20 cellular contexts compared by ENCODE assay signal in genomic region chr4:3443750-3444309, GRCh38. TPM values are rescaled to one million over a fixed set of nuclear protein-coding genes. Genes with fewer than 3 reads are reported as not detected.
DNase-seq lines count a peak whose midpoint lies in the region; ATAC-seq and TF ChIP-seq lines count a peak whose summit lies in the region.
"Had no signal": no experiment of that assay in that cellular context is flagged by ENCODE, and none has a peak within 500 bp of the region (broad histone marks: within the 10 kb centered on the region; RNA-seq: fewer than 3 reads in every experiment).

No MANE protein-coding gene starts in this region.

- H3K9me3 Mint-ChIP-seq in chondrocyte (ENCODE audit: low read depth): no peaks in the 10 kb centered on the region
- H3K9me3 Mint-ChIP-seq in stimulated activated effector memory CD8-positive, alpha-beta T cell treated with anti-CD3 and anti-CD28 coated beads, Interleukin-12 subunit alpha, Interleukin-12 subunit beta, amount 100 ng/mL, for 72 hours: no peaks in the 10 kb centered on the region
- H3K9me3 Mint-ChIP-seq: activated CD4-positive, alpha-beta T cell treated with anti-CD3 and anti-CD28 coated beads, Interleukin-2, amount 10 ng/mL, durations not matched to agents 7 days and 5 days; activated T-helper 1 cell treated with anti-CD3 and anti-CD28 coated beads, Interleukin-12 subunit alpha, Interleukin-12 subunit beta, Interleukin-2, Interleukin-4 antibody, amounts not matched to agents 30 ng/mL and 10 ng/mL and 1 ng/mL, durations not matched to agents 14 hours and 24 hours and 36 hours; naive thymus-derived CD4-positive, alpha-beta T cell had no signal

- H3K36me3 ChIP-seq in Loucy (ENCODE audit: insufficient read depth, low read length): no peaks in the 10 kb centered on the region
- H3K36me3 ChIP-seq in transverse colon: no peaks in the 10 kb centered on the region
- H3K36me3 ChIP-seq: heart left ventricle, pancreas, vagina had no signal

- 67% methylated on average over 17 of the region's 17 CpGs for WGBS in right cardiac atrium
- WGBS in transverse colon (ENCODE audit: low coverage in 1 of 2), 2 donors: 53% methylated on average over 17 of the region's 17 CpGs; no CpG with 5 or more reads in 1 of the 2 donors

- H3K9me3 ChIP-seq in right cardiac atrium (ENCODE audit: control insufficient read depth, low read length) (no peaks in the 10 kb centered on the region), Loucy (ENCODE audit: insufficient read depth, low read depth, low read length) (no peaks in the 10 kb centered on the region), transverse colon (no peaks in the 10 kb centered on the region)
- H3K9me3 ChIP-seq: heart left ventricle, pancreas, testis, vagina had no signal

- H3K27me3 ChIP-seq in right cardiac atrium (ENCODE audit: control insufficient read depth, insufficient read depth) (no peaks in the 10 kb centered on the region), Loucy (ENCODE audit: insufficient read depth, low read length, poor library complexity, severe bottlenecking) (no peaks in the 10 kb centered on the region), transverse colon (no peaks in the 10 kb centered on the region)
- H3K27me3 ChIP-seq: heart left ventricle, pancreas, testis, vagina had no signal

- H3K4me1 ChIP-seq in right cardiac atrium (ENCODE audit: control insufficient read depth, insufficient read depth, low read length) (no peaks in the 10 kb centered on the region), Loucy (ENCODE audit: insufficient read depth, low read length, poor library complexity, severe bottlenecking) (no peaks in the 10 kb centered on the region), transverse colon (no peaks in the 10 kb centered on the region)
- H3K4me1 ChIP-seq: pancreas, testis had no signal

- in situ Hi-C loops in transverse colon (cut with MboI; ENCODE audit: low pct_ligation_motif_present in 1 of 4, low pct_unique_long_range_greater_than_20kb in 1 of 4, low sequenced_read_pairs in 3 of 4): loop anchor here in 2 of 4 donors (5.0 to 25.0 kb wide), 2 partner anchors 97 to 232 kb away; no protein-coding TSS in a partner anchor

- H3K27ac ChIP-seq in right cardiac atrium (ENCODE audit: low read length): no peak overlapping the region
- no peak overlapping the region for H3K27ac ChIP-seq in transverse colon
- H3K27ac ChIP-seq: heart left ventricle, pancreas, testis, vagina had no signal

- DNase-seq in right cardiac atrium: peak in 2 of 3 donors; percentile 45 to 49
- DNase-seq in cardiac septum (ENCODE audit: low spot score): no peak
- no peak for DNase-seq in chondrocyte (ENCODE audit: low spot score)
- no peak for DNase-seq in transverse colon
- no peak for DNase-seq in NCI-H526 (lab: John Stamatoyannopoulos, UW)
- DNase-seq in hippocampal formation (lab: John Stamatoyannopoulos, UW): no peak
- no peak for DNase-seq in stimulated activated effector memory CD8-positive, alpha-beta T cell treated with anti-CD3 and anti-CD28 coated beads, Interleukin-12 subunit alpha, Interleukin-12 subunit beta, amount 100 ng/mL, for 72 hours (ENCODE audit: low spot score in 2 of 2)

- H3K79me2 ChIP-seq in Loucy (ENCODE audit: insufficient read depth, low read length): no peaks in the 10 kb centered on the region

- TF ChIP-seq CTCF in Loucy (conservative IDR thresholded peaks at IDR 0.05; ENCODE audit: low read length): no peak
- peak; percentile 37 for TF ChIP-seq CTCF in chondrocyte (IDR thresholded peaks at IDR 0.05)
- TF ChIP-seq CTCF in transverse colon (IDR thresholded peaks at IDR 0.05): peak in 4 of 5 experiments; percentile 7 to 36 (median 28)

- H3K27ac Mint-ChIP-seq in chondrocyte (ENCODE audit: unreplicated experiment): no peak overlapping the region
- no peak overlapping the region for H3K27ac Mint-ChIP-seq in stimulated activated effector memory CD8-positive, alpha-beta T cell treated with anti-CD3 and anti-CD28 coated beads, Interleukin-12 subunit alpha, Interleukin-12 subunit beta, amount 100 ng/mL, for 72 hours
- H3K27ac Mint-ChIP-seq: activated CD4-positive, alpha-beta T cell treated with anti-CD3 and anti-CD28 coated beads, Interleukin-2, amount 10 ng/mL, durations not matched to agents 7 days and 5 days; activated T-helper 1 cell treated with anti-CD3 and anti-CD28 coated beads, Interleukin-12 subunit alpha, Interleukin-12 subunit beta, Interleukin-2, Interleukin-4 antibody, amounts not matched to agents 30 ng/mL and 10 ng/mL and 1 ng/mL, durations not matched to agents 14 hours and 24 hours and 36 hours; naive thymus-derived CD4-positive, alpha-beta T cell had no signal

- no peak for TF ChIP-seq EP300 in transverse colon (IDR thresholded peaks at IDR 0.05; ENCODE audit: low read depth)

- no peak overlapping the region for H3K9ac ChIP-seq in Loucy (ENCODE audit: low read depth, low read length, poor library complexity, severe bottlenecking)

- H3K4me3 ChIP-seq in right cardiac atrium (ENCODE audit: low read length) (no peak overlapping the region), Loucy (ENCODE audit: low read length, poor library complexity, severe bottlenecking) (no peak overlapping the region), transverse colon (no peak overlapping the region)
- H3K4me3 ChIP-seq: heart left ventricle, pancreas, testis, vagina had no signal

- H3K4me1 Mint-ChIP-seq in chondrocyte (ENCODE audit: low read depth): no peaks in the 10 kb centered on the region
- no peaks in the 10 kb centered on the region for H3K4me1 Mint-ChIP-seq in stimulated activated effector memory CD8-positive, alpha-beta T cell treated with anti-CD3 and anti-CD28 coated beads, Interleukin-12 subunit alpha, Interleukin-12 subunit beta, amount 100 ng/mL, for 72 hours
- H3K4me1 Mint-ChIP-seq: activated CD4-positive, alpha-beta T cell treated with anti-CD3 and anti-CD28 coated beads, Interleukin-2, amount 10 ng/mL, durations not matched to agents 7 days and 5 days had no signal

- no peak overlapping the region for H3K4me3 Mint-ChIP-seq in chondrocyte (ENCODE audit: unreplicated experiment)
- no peak overlapping the region for H3K4me3 Mint-ChIP-seq in stimulated activated effector memory CD8-positive, alpha-beta T cell treated with anti-CD3 and anti-CD28 coated beads, Interleukin-12 subunit alpha, Interleukin-12 subunit beta, amount 100 ng/mL, for 72 hours
- H3K4me3 Mint-ChIP-seq: activated CD4-positive, alpha-beta T cell treated with anti-CD3 and anti-CD28 coated beads, Interleukin-2, amount 10 ng/mL, durations not matched to agents 7 days and 5 days; activated T-helper 1 cell treated with anti-CD3 and anti-CD28 coated beads, Interleukin-12 subunit alpha, Interleukin-12 subunit beta, Interleukin-2, Interleukin-4 antibody, amounts not matched to agents 30 ng/mL and 10 ng/mL and 1 ng/mL, durations not matched to agents 14 hours and 24 hours and 36 hours; naive thymus-derived CD4-positive, alpha-beta T cell had no signal

- intact Hi-C loops in right cardiac atrium (cut with DNase I): loop anchor here (2.0 to 5.0 kb wide), 3 partner anchors 97 to 99 kb away; no protein-coding TSS in a partner anchor
- intact Hi-C loops in cardiac septum (cut with DNase I): loop anchor here (5.0 kb wide), 1 partner anchor 252 kb away; no protein-coding TSS in a partner anchor
- intact Hi-C loops in transverse colon (cut with DNase I; ENCODE audit: low total_unique reads): loop anchor here (2.0 to 5.0 kb wide), 2 partner anchors 97 to 337 kb away; no protein-coding TSS in a partner anchor

- H3F3A ChIP-seq in Loucy (ENCODE audit: low read depth): no peaks in the 10 kb centered on the region

- no peaks in the 10 kb centered on the region for H3K36me3 Mint-ChIP-seq in chondrocyte (ENCODE audit: low read depth)
- no peaks in the 10 kb centered on the region for H3K36me3 Mint-ChIP-seq in stimulated activated effector memory CD8-positive, alpha-beta T cell treated with anti-CD3 and anti-CD28 coated beads, Interleukin-12 subunit alpha, Interleukin-12 subunit beta, amount 100 ng/mL, for 72 hours
- H3K36me3 Mint-ChIP-seq: naive thymus-derived CD4-positive, alpha-beta T cell had no signal

- no peak for ATAC-seq in right cardiac atrium
- ATAC-seq in stimulated activated effector memory CD8-positive, alpha-beta T cell treated with anti-CD3 and anti-CD28 coated beads, Interleukin-12 subunit alpha, Interleukin-12 subunit beta, amount 100 ng/mL, for 72 hours: no peak

- no peaks in the 10 kb centered on the region for H4K20me1 ChIP-seq in Loucy (ENCODE audit: insufficient read depth, low read length, poor library complexity, severe bottlenecking)

- no peak overlapping the region for H3K4me2 ChIP-seq in Loucy (ENCODE audit: low read depth, low read length, poor library complexity, severe bottlenecking)

- peak overlapping the region; percentile 10; the same call in 1 of the 2 replicates for H2AFZ ChIP-seq in Loucy (ENCODE audit: low read length)

- no peaks in the 10 kb centered on the region for H3K9me2 ChIP-seq in Loucy (replicated peaks; ENCODE audit: low read depth, low read length)

- H3K27me3 Mint-ChIP-seq in chondrocyte (ENCODE audit: low read depth): no peaks in the 10 kb centered on the region
- H3K27me3 Mint-ChIP-seq: activated CD4-positive, alpha-beta T cell treated with anti-CD3 and anti-CD28 coated beads, Interleukin-2, amount 10 ng/mL, durations not matched to agents 7 days and 5 days; naive thymus-derived CD4-positive, alpha-beta T cell had no signal

- TF ChIP-seq POLR2A in transverse colon (IDR thresholded peaks at IDR 0.05): no peak

RNA-seq across cellular contexts. Expression of gene HGFAC, which starts 2.1 kb away (rescaled TPM):
- total RNA-seq in right cardiac atrium: under 1 TPM in 3 of 4 donors, not detected in 1; 0.31 to 0.62 (median 0.31) TPM
- 0.14 TPM for polyA plus RNA-seq in right cardiac atrium
- 0.38 TPM for total RNA-seq in cardiac septum
- 0.28 to 0.36 TPM (median 0.35 TPM) in 3 replicates for total RNA-seq in chondrocyte
- not detected for total RNA-seq in transverse colon
- total RNA-seq: activated T-helper 1 cell treated with anti-CD3 and anti-CD28 coated beads, Interleukin-12 subunit alpha, Interleukin-12 subunit beta, Interleukin-2, Interleukin-4 antibody, amounts not matched to agents 30 ng/mL and 10 ng/mL and 1 ng/mL, durations not matched to agents 14 hours and 24 hours and 36 hours; epithelial cell of proximal tubule; HT-29; left colon; mesenteric fat pad; vagina had no signal
- polyA plus RNA-seq: AG04450; naive thymus-derived CD4-positive, alpha-beta T cell had no signal

RNA-seq across cellular contexts. Expression of gene DOK7, which starts 19.3 kb away (rescaled TPM):
- total RNA-seq in right cardiac atrium: 10 to 100 TPM; 28.9 to 40.0 (median 34.5) TPM
- 36.3 TPM for polyA plus RNA-seq in right cardiac atrium
- total RNA-seq in cardiac septum: 62.7 TPM
- total RNA-seq in chondrocyte: 0.37 TPM in 1 of 3 replicates, not detected in the others
- total RNA-seq in transverse colon: under 1 TPM in 2 of 4 donors, not detected in 2; 0.27 to 0.95 TPM
- total RNA-seq: activated CD4-positive, alpha-beta T cell treated with anti-CD3 and anti-CD28 coated beads, Interleukin-2, amount 10 ng/mL, durations not matched to agents 7 days and 5 days; activated T-helper 1 cell treated with anti-CD3 and anti-CD28 coated beads, Interleukin-12 subunit alpha, Interleukin-12 subunit beta, Interleukin-2, Interleukin-4 antibody, amounts not matched to agents 30 ng/mL and 10 ng/mL and 1 ng/mL, durations not matched to agents 14 hours and 24 hours and 36 hours; mesenteric fat pad; naive thymus-derived CD4-positive, alpha-beta T cell had no signal
- polyA plus RNA-seq: AG04450; naive thymus-derived CD4-positive, alpha-beta T cell had no signal

Comparison
In these comparisons a context has a peak if more than half of its experiments do, and no peak if none do; other contexts are left out.
1. DNase-seq: peak in right cardiac atrium (2 of 3); none in cardiac septum (single experiment), chondrocyte (single experiment), transverse colon (single experiment), NCI-H526 (0 of 2), hippocampal formation (0 of 2) and stimulated activated effector memory CD8-positive, alpha-beta T cell treated with anti-CD3 and anti-CD28 coated beads, Interleukin-12 subunit alpha, Interleukin-12 subunit beta, amount 100 ng/mL, for 72 hours (0 of 2).
2. RNA of gene DOK7, which starts 19.3 kb away (total RNA-seq): 62.7 TPM in cardiac septum (single experiment) and 28.9 to 40.0 TPM in right cardiac atrium; 0.37 TPM in chondrocyte and 0.27 to 0.95 TPM in transverse colon; every median in the first group is over 10 times any median in the second.